Comparison of ENCODE assay signal across 11 cellular contexts in genomic region chr9:89536618-89537017, GRCh38. TPM values are rescaled to one million over a fixed set of nuclear protein-coding genes. Genes with fewer than 3 reads are reported as not detected.
A peak's percentile ranks its signal among the peaks of the same experiment; 100 is the strongest.
DNase-seq lines count a peak whose midpoint lies in the region; ATAC-seq and TF ChIP-seq lines count a peak whose summit lies in the region.
"Had no signal": no experiment of that assay in that cellular context is flagged by ENCODE, and none has a peak within 500 bp of the region (broad histone marks: within the 10 kb centered on the region; RNA-seq: fewer than 3 reads in every experiment).

No MANE protein-coding gene starts in this region.

- H3K4me1 ChIP-seq in mucosa of rectum (ENCODE audit: control insufficient read depth in 2 of 2, insufficient read depth in 2 of 2, low read length in 2 of 2) = peaks cover 0 to 9% of the 10 kb centered on the region in 2 donors

- peaks cover 93 to 96% (median 94%) of the 10 kb centered on the region in 3 donors for H3K4me1 Mint-ChIP-seq in T-cell

- H3K36me3 ChIP-seq in mucosa of rectum (ENCODE audit: control insufficient read depth in 2 of 2, insufficient read depth in 2 of 2, low read length in 2 of 2) = no peaks in the 10 kb centered on the region

- H3K36me3 Mint-ChIP-seq in T-cell = no peaks in the 10 kb centered on the region

- H3K4me3 Mint-ChIP-seq in T-cell = peak overlapping the region; percentile 41 to 52 (median 47)

- H3K9ac ChIP-seq in mucosa of rectum (ENCODE audit: low read depth in 1 of 2, low read length in 2 of 2) = no peak overlapping the region

- DNase-seq in GM10266 (ENCODE audit: extremely low spot score) = peak; percentile 55
- no peak for DNase-seq in T-cell
- DNase-seq in NCI-H446 (lab: John Stamatoyannopoulos, UW) = no peak
- no peak for DNase-seq in NCI-H526 (lab: John Stamatoyannopoulos, UW)
- no peak for DNase-seq in Ammon's horn (ENCODE audit: low spot score)
- DNase-seq: DMS153, mesendoderm, NCI-H1048 had no signal

- ATAC-seq in GM21381 (IDR thresholded peaks at IDR 0.05; ENCODE audit: unreplicated experiment) (peak; percentile 48), T-cell (replicated peaks in 1 of 4) (peak; percentile 5 to 61 (median 38)), esophagus mucosa (no peak)

- no peaks in the 10 kb centered on the region for H3K27me3 Mint-ChIP-seq in T-cell

- H3K9me3 ChIP-seq in mucosa of rectum (ENCODE audit: control insufficient read depth in 2 of 2, low read length in 2 of 2) = no peaks in the 10 kb centered on the region

- H3K27me3 ChIP-seq in mucosa of rectum (ENCODE audit: control insufficient read depth in 2 of 2, insufficient read depth in 2 of 2, low read length in 2 of 2) = no peaks in the 10 kb centered on the region

- no peaks in the 10 kb centered on the region for H3K9me3 Mint-ChIP-seq in T-cell

- peak overlapping the region; percentile 92 for H3K27ac Mint-ChIP-seq in T-cell

- H3K4me3 ChIP-seq in mucosa of rectum (ENCODE audit: low read length in 2 of 2) = no peak overlapping the region

- peak overlapping the region; percentile 22 to 59 for H3K27ac ChIP-seq in mucosa of rectum (ENCODE audit: low read depth in 2 of 2, low read length in 2 of 2)

- POLR2A ChIA-PET in T-cell (lab: Charles Lee) = no interaction called here

- CTCF ChIA-PET in T-cell (lab: Charles Lee) = interaction anchor here in 1 of 2 donors (1.8 to 2.2 kb wide), 2 partner anchors 12 to 14 kb away, joined by 6 to 10 read pairs; no protein-coding TSS in a partner anchor

- peak; percentile 38 for TF ChIP-seq CTCF in GM10266 (IDR thresholded peaks at IDR 0.05; ENCODE audit: control insufficient read depth, insufficient read depth, low read depth, missing control alignments)

RNA-seq across cellular contexts. Expression of gene SEMA4D, which starts 38.7 kb away (rescaled TPM):
- 100 to 1,000 TPM; 347 to 585 (median 434) TPM for total RNA-seq in T-cell
- 30.4 TPM for total RNA-seq in esophagus mucosa

Comparison
In these comparisons a context has a peak if more than half of its experiments do, and no peak if none do; other contexts are left out.
1. RNA of gene SEMA4D, which starts 38.7 kb away (total RNA-seq): 347 to 585 TPM in T-cell; 30.4 TPM in esophagus mucosa (single experiment); every median in the first group is over 10 times any median in the second.